17 cellular contexts compared by ENCODE assay signal in genomic region chr3:45838466-45838865, GRCh38. TPM values are rescaled to one million over a fixed set of nuclear protein-coding genes. Genes with fewer than 3 reads are reported as not detected.
"Had no signal": no experiment of that assay in that cellular context is flagged by ENCODE, and none has a peak within 500 bp of the region (broad histone marks: within the 10 kb centered on the region; RNA-seq: fewer than 3 reads in every experiment).

No MANE protein-coding gene starts in this region.

- DNase-seq: IMR-90, Karpas-422, KG1, MG63, NCI-H1092 treated with DMSO at 0.1 percent for 48 hours, NCI-H1436, NCI-H187, NCI-H2029, NCI-H2171 treated with DMSO at 0.1 percent for 48 hours, NCI-H345, NCI-H446 treated with DMSO at 0.1 percent for 48 hours, NCI-H510A treated with DMSO at 0.1 percent for 48 hours, NCI-H526, Right ventricle myocardium superior, RPMI8226, SIG-M5 had no signal

RNA-seq across cellular contexts. Expression of gene SLC6A20, which starts 42.1 kb away (rescaled TPM):
- total RNA-seq: IMR-90, Right ventricle myocardium superior had no signal

RNA-seq across cellular contexts. Expression of gene CCR9, which starts 47.9 kb away (rescaled TPM):
- total RNA-seq: IMR-90, Right ventricle myocardium superior, SJSA1 had no signal
